Comparison of ENCODE assay signal across 3 cellular contexts in genomic region chr9:28662675-28663074, GRCh38.
TF ChIP-seq lines count a peak whose summit lies in the region.

No MANE protein-coding gene starts in this region.

TF ChIP-seq in HepG2, 621 proteins besides CTCF, POLR2A, EP300 and RAD21:
- TF ChIP-seq MAFK (conservative IDR thresholded peaks at IDR 0.05 in 1 of 2, IDR thresholded peaks at IDR 0.05 in 1 of 2; ENCODE audit: low read length in 2 of 2), result peak in 1 of 2 experiments; percentile 63; a peak in 3 of 4 replicates
- TF ChIP-seq STAT6 (CRISPR knock-in tag; IDR thresholded peaks at IDR 0.05; ENCODE audit: borderline replicate concordance), result no peak
- TF ChIP-seq MAFF (IDR thresholded peaks at IDR 0.05; ENCODE audit: low read depth, low read length), result peak; percentile 62
- TF ChIP-seq ZFP41 (CRISPR knock-in tag; IDR thresholded peaks at IDR 0.05; ENCODE audit: borderline replicate concordance), result no peak
TF ChIP-seq in HepG2: peak in this region for 2.

TF ChIP-seq in A549, 52 proteins besides CTCF, POLR2A, EP300 and RAD21:
- TF ChIP-seq ATOH8 (CRISPR knock-in tag; IDR thresholded peaks at IDR 0.05; ENCODE audit: low read depth) (no peak), ZC3H11A (IDR thresholded peaks at IDR 0.05) (no peak), NPAS2 (CRISPR knock-in tag; IDR thresholded peaks at IDR 0.05; ENCODE audit: borderline replicate concordance) (no peak), SREBF2 (IDR thresholded peaks at IDR 0.05) (no peak), CBX2 (IDR thresholded peaks at IDR 0.05; ENCODE audit: borderline replicate concordance, low read depth) (no peak), BHLHE40 (IDR thresholded peaks at IDR 0.05; ENCODE audit: low read depth, low read length) (no peak), MAFK (IDR thresholded peaks at IDR 0.05; ENCODE audit: partially characterized antibody) (peak; percentile 31)

TF ChIP-seq in neural cell, 6 proteins besides CTCF, POLR2A, EP300 and RAD21:
- TF ChIP-seq REST (IDR thresholded peaks at IDR 0.05; ENCODE audit: borderline replicate concordance) (no peak), TAF1 (IDR thresholded peaks at IDR 0.05; ENCODE audit: low read depth) (no peak), SMC3 (conservative IDR thresholded peaks at IDR 0.05; ENCODE audit: poor library complexity) (no peak)
TF ChIP-seq in neural cell: peak in this region for 0.
